ENCODE assay signal across 22 cellular contexts in genomic region chr3:129705274-129705673, GRCh38.
"Had no signal": no experiment of that assay in that cellular context is flagged by ENCODE, and none has a peak within 500 bp of the region (broad histone marks: within the 10 kb centered on the region; RNA-seq: fewer than 3 reads in every experiment).

No MANE protein-coding gene starts in this region.

- H3K4me3 ChIP-seq: dorsolateral prefrontal cortex, gastrocnemius medialis, heart right ventricle, spleen, testis, tibial nerve, upper lobe of right lung, vagina had no signal

- DNase-seq: dorsolateral prefrontal cortex; effector CD8-positive, alpha-beta T cell; gastrocnemius medialis; heart right ventricle; hypothalamus; kidney glomerular epithelial cell; mammary epithelial cell; naive thymus-derived CD4-positive, alpha-beta T cell; posterior cingulate gyrus; spleen; stimulated activated CD4-positive, alpha-beta T cell treated with anti-CD3 and anti-CD28 coated beads, Interleukin-15, amount 100 ng/mL, for 24 hours; stimulated activated CD4-positive, alpha-beta T cell treated with anti-CD3 and anti-CD28 coated beads, Interleukin-1b, Interleukin-23, amount 100 ng/mL, for 48 hours; stimulated activated CD4-positive, alpha-beta T cell treated with anti-CD3 and anti-CD28 coated beads, Interleukin-4, amount 100 ng/mL, for 24 hours; stimulated activated naive B cell treated with anti-CD40 and anti-IgM and Interleukin-4, amounts not matched to agents 10 μg/mL and 1 μg/mL and 100 μg/mL, for 72 hours; stimulated activated naive CD8-positive, alpha-beta T cell treated with anti-CD3 and anti-CD28 coated beads, Interleukin-15, amount 100 ng/mL, for 72 hours; testis; upper lobe of right lung had no signal

- H3K36me3 ChIP-seq: gastrocnemius medialis, heart right ventricle, spleen, tibial nerve, upper lobe of right lung, vagina had no signal

- H3K27ac Mint-ChIP-seq: naive thymus-derived CD4-positive, alpha-beta T cell; stimulated activated naive B cell treated with anti-CD40 and anti-IgM and Interleukin-4, amounts not matched to agents 10 μg/mL and 1 μg/mL and 100 μg/mL, for 72 hours had no signal

- H3K9me3 ChIP-seq: gastrocnemius medialis, heart right ventricle, spleen, testis, tibial nerve, upper lobe of right lung, vagina had no signal

- H3K27me3 Mint-ChIP-seq: naive thymus-derived CD4-positive, alpha-beta T cell; stimulated activated naive B cell treated with anti-CD40 and anti-IgM and Interleukin-4, amounts not matched to agents 10 μg/mL and 1 μg/mL and 100 μg/mL, for 72 hours; stimulated activated naive CD8-positive, alpha-beta T cell treated with anti-CD3 and anti-CD28 coated beads, Interleukin-15, amount 100 ng/mL, for 72 hours had no signal

- ATAC-seq: esophagus mucosa; gastrocnemius medialis; heart right ventricle; left lobe of liver; naive thymus-derived CD4-positive, alpha-beta T cell; sciatic nerve; stimulated activated naive B cell treated with anti-CD40 and anti-IgM and Interleukin-4, amounts not matched to agents 10 μg/mL and 1 μg/mL and 100 μg/mL, for 72 hours; stimulated activated naive CD8-positive, alpha-beta T cell treated with anti-CD3 and anti-CD28 coated beads, Interleukin-15, amount 100 ng/mL, for 72 hours; upper lobe of right lung had no signal

- H3K27me3 ChIP-seq: dorsolateral prefrontal cortex, gastrocnemius medialis, heart right ventricle, spleen, testis, tibial nerve, upper lobe of right lung, vagina had no signal

- H3K4me1 ChIP-seq: spleen, upper lobe of right lung, vagina had no signal

- H3K27ac ChIP-seq: dorsolateral prefrontal cortex, gastrocnemius medialis, heart right ventricle, spleen, testis, tibial nerve, upper lobe of right lung, vagina had no signal

- H3K4me3 Mint-ChIP-seq: naive thymus-derived CD4-positive, alpha-beta T cell; stimulated activated naive B cell treated with anti-CD40 and anti-IgM and Interleukin-4, amounts not matched to agents 10 μg/mL and 1 μg/mL and 100 μg/mL, for 72 hours; stimulated activated naive CD8-positive, alpha-beta T cell treated with anti-CD3 and anti-CD28 coated beads, Interleukin-15, amount 100 ng/mL, for 72 hours had no signal

- H3K9me3 Mint-ChIP-seq: naive thymus-derived CD4-positive, alpha-beta T cell; stimulated activated naive B cell treated with anti-CD40 and anti-IgM and Interleukin-4, amounts not matched to agents 10 μg/mL and 1 μg/mL and 100 μg/mL, for 72 hours; stimulated activated naive CD8-positive, alpha-beta T cell treated with anti-CD3 and anti-CD28 coated beads, Interleukin-15, amount 100 ng/mL, for 72 hours had no signal
